In genomic region chr15:41495736-41496599, GRCh38 we compare ENCODE assay signal across 12 cellular contexts. TPM values are rescaled to one million over a fixed set of nuclear protein-coding genes. Genes with fewer than 3 reads are reported as not detected.
DNase-seq lines count a peak whose midpoint lies in the region; ATAC-seq lines count a peak whose summit lies in the region.
"Had no signal": no experiment of that assay in that cellular context is flagged by ENCODE, and none has a peak within 500 bp of the region (broad histone marks: within the 10 kb centered on the region; RNA-seq: fewer than 3 reads in every experiment).

No MANE protein-coding gene starts in this region.

- H3K4me1 ChIP-seq in NT2/D1 (ENCODE audit: insufficient read depth, insufficient read length) = peaks cover 7% of the 10 kb centered on the region
- peaks cover 10 to 23% of the 10 kb centered on the region in 2 donors for H3K4me1 ChIP-seq in neuronal stem cell (ENCODE audit: control insufficient read depth in 2 of 2, insufficient read depth in 1 of 2, low read depth in 1 of 2, low read length in 2 of 2)

- peak overlapping the region; percentile 96 for H2AFZ ChIP-seq in neuronal stem cell (ENCODE audit: low read length)

- no peak overlapping the region for H2BK120ac ChIP-seq in neuronal stem cell (ENCODE audit: low read depth, low read length)

- no peaks in the 10 kb centered on the region for H3K79me1 ChIP-seq in neuronal stem cell (ENCODE audit: low read depth, low read length)

- H3K9me3 ChIP-seq in NT2/D1 (ENCODE audit: insufficient read depth, low read length) (no peaks in the 10 kb centered on the region), neuronal stem cell (replicated peaks in 1 of 2; ENCODE audit: control insufficient read depth in 2 of 2, insufficient read depth in 1 of 2, low read depth in 1 of 2, low read length in 2 of 2) (no peaks in the 10 kb centered on the region)

- no peak overlapping the region for H3K27ac ChIP-seq in neuronal stem cell (replicated peaks; ENCODE audit: low read length)

- peak overlapping the region; percentile 87 for H3K4me2 ChIP-seq in neuronal stem cell (ENCODE audit: insufficient read depth, low read length, poor library complexity, severe bottlenecking)

- no peak overlapping the region for H2BK12ac ChIP-seq in neuronal stem cell (ENCODE audit: low read length)

- H3K27me3 ChIP-seq in NT2/D1 (ENCODE audit: insufficient read depth, insufficient read length) = peaks cover 94% of the 10 kb centered on the region
- H3K27me3 ChIP-seq in neuronal stem cell (ENCODE audit: control insufficient read depth in 3 of 3, insufficient read depth in 3 of 3, low read depth in 1 of 3, low read length in 3 of 3) = peaks cover 30 to 88% (median 66%) of the 10 kb centered on the region in 3 experiments

- H2BK5ac ChIP-seq in neuronal stem cell (ENCODE audit: low read length) = peak overlapping the region; percentile 15

- no peak overlapping the region for H4K91ac ChIP-seq in neuronal stem cell (ENCODE audit: low read depth, low read length, poor library complexity)

- H3K18ac ChIP-seq in neuronal stem cell (ENCODE audit: low read length) = peak overlapping the region; percentile 78

- peak overlapping the region; percentile 22 for H2BK15ac ChIP-seq in neuronal stem cell (ENCODE audit: low read length)

- H3K23ac ChIP-seq in neuronal stem cell (ENCODE audit: low read depth, low read length, poor library complexity) = peak overlapping the region; percentile 33

- intact Hi-C loops in left ventricle myocardium superior (cut with micrococcal nuclease) = no loop called here

- WGBS in neuronal stem cell (ENCODE audit: extremely low coverage in 2 of 2, insufficient read length in 2 of 2, insufficient replicate concordance in 1 of 2), 2 donors = no CpG with 5 or more reads among the region's 59 CpGs

- H3K4ac ChIP-seq in neuronal stem cell (ENCODE audit: low read length) = no peak overlapping the region

- H3K4me3 ChIP-seq in NT2/D1 (ENCODE audit: insufficient read length, low read depth) (peak overlapping the region; percentile 32), neuronal stem cell (ENCODE audit: low read length in 2 of 2) (peak overlapping the region; percentile 31 to 53)

- peak; percentile 82 for DNase-seq in COLO668 (lab: John Stamatoyannopoulos, UW; ENCODE audit: unreplicated experiment)
- DNase-seq in NT2/D1 (ENCODE audit: low read depth, low spot score) = no peak
- no peak for DNase-seq in left ventricle myocardium superior
- peak; percentile 36 for DNase-seq in neuronal stem cell (ENCODE audit: low spot score)
- no peak for DNase-seq in activated gamma-delta T cell (lab: John Stamatoyannopoulos, UW)
- DNase-seq in C1 segment of cervical spinal cord (lab: John Stamatoyannopoulos, UW) = no peak
- DNase-seq: effector CD8-positive, alpha-beta T cell; EL; NCI-H1436 treated with DMSO at 0.1 percent for 48 hours; SHP77 had no signal

- no peak overlapping the region for H3K14ac ChIP-seq in neuronal stem cell (ENCODE audit: low read length)

- H4K8ac ChIP-seq in neuronal stem cell (ENCODE audit: low read depth, low read length) = no peak overlapping the region

- peak; percentile 6 for ATAC-seq in left ventricle myocardium superior
- ATAC-seq in GM19328 (IDR thresholded peaks at IDR 0.05; ENCODE audit: unreplicated experiment) = no peak
- ATAC-seq in HG02623 (IDR thresholded peaks at IDR 0.05; ENCODE audit: unreplicated experiment) = no peak

- H2AK5ac ChIP-seq in neuronal stem cell (ENCODE audit: low read depth, low read length) = no peak overlapping the region

- H3K9ac ChIP-seq in NT2/D1 (ENCODE audit: insufficient read length, low read depth) = peak overlapping the region; percentile 74
- H3K9ac ChIP-seq in neuronal stem cell (ENCODE audit: low read depth, low read length, poor library complexity) = peak overlapping the region; percentile 38

- H3K36me3 ChIP-seq in NT2/D1 (ENCODE audit: insufficient read depth, insufficient read length, low read length) = no peaks in the 10 kb centered on the region
- H3K36me3 ChIP-seq in neuronal stem cell (replicated peaks in 1 of 2; ENCODE audit: control insufficient read depth in 2 of 2, insufficient read depth in 2 of 2, low read length in 2 of 2) = no peaks in the 10 kb centered on the region

RNA-seq across cellular contexts. Expression of gene ITPKA, which starts 2.3 kb away (rescaled TPM):
- total RNA-seq in left ventricle myocardium superior = 6.0 TPM
- polyA plus RNA-seq in neuronal stem cell (2013, experiment 1 of 2) = 0.46 TPM
- 0.47 TPM for polyA plus RNA-seq in neuronal stem cell (2013, experiment 2 of 2)

RNA-seq across cellular contexts. Expression of gene LTK, which starts 17.7 kb away (rescaled TPM):
- total RNA-seq in left ventricle myocardium superior = 1.5 TPM
- 0.03 TPM for polyA plus RNA-seq in neuronal stem cell (2013, experiment 1 of 2)
- 0.06 TPM for polyA plus RNA-seq in neuronal stem cell (2013, experiment 2 of 2)

RNA-seq across cellular contexts. Expression of gene RPAP1, which starts 48.1 kb away (rescaled TPM):
- total RNA-seq in left ventricle myocardium superior = 25.4 TPM
- 21.6 TPM for polyA plus RNA-seq in neuronal stem cell (2013, experiment 1 of 2)
- 20.4 TPM for polyA plus RNA-seq in neuronal stem cell (2013, experiment 2 of 2)

Comparison
In these comparisons a context has a peak if more than half of its experiments do, and no peak if none do; other contexts are left out.
1. DNase-seq: peak in COLO668 (single experiment) and neuronal stem cell (single experiment); none in NT2/D1 (single experiment), left ventricle myocardium superior (single experiment), activated gamma-delta T cell (single experiment) and C1 segment of cervical spinal cord (0 of 14).